In the genomic region with DNA sequence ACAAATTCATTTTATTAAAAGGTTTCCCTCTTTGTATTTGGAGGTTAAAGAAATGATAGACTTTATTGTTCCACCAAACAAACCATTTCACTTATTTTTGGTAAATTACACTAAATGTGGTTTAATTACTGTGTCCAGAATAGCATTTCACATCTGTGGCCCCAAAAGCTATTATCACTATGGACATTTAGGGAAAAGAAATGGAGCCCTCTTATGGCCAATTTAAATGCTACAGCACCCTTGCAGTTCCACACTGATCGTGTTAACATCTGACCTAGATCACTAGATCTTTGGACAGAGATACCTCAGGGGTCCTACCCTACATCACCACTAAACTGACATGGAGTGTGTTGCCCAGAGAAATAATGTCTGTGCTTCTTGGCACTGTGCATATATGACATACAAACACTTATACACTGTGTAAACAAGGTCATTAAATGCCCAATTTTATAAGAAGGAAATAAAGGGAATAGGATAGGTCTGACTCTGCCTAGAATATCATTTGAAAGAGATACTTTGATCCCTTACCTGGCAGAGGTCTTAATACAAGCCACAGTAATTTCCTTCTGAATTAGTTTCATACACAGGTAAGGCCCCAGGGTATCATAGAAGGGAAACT, we compare ENCODE assay signal across 8 cellular contexts.
A peak's percentile ranks its signal among the peaks of the same experiment; 100 is the strongest.
DNase-seq lines count a peak whose midpoint lies in the region; ATAC-seq, FAIRE-seq and TF ChIP-seq lines count a peak whose summit lies in the region.

No MANE protein-coding gene starts in this region.

- no peak for TF ChIP-seq POLR2A in GM12892 (IDR thresholded peaks at IDR 0.05; ENCODE audit: low read depth, low read length)

- no peak for ATAC-seq in HG02852 (IDR thresholded peaks at IDR 0.05; ENCODE audit: unreplicated experiment)

- peak; percentile 30 for FAIRE-seq in GM12892 (lab: Jason Lieb, UNC)

- DNase-seq in AG08396 (ENCODE audit: low spot score) (peak; percentile 26), GM12892 (ENCODE audit: insufficient read length) (no peak), NCI-H128 (lab: John Stamatoyannopoulos, UW; ENCODE audit: unreplicated experiment) (peak; percentile 6), amniotic epithelial cell (ENCODE audit: low read depth) (peak; percentile 35), iris pigment epithelial cell (ENCODE audit: low read depth) (peak; percentile 34), NCI-H2227 (lab: John Stamatoyannopoulos, UW; ENCODE audit: unreplicated experiment) (no peak)
- no peak for DNase-seq in stimulated activated CD4-positive, alpha-beta T cell treated with anti-CD3 and anti-CD28 coated beads, Interleukin-2, amount 100 ng/mL, for 48 hours

Comparison
In these comparisons a context has a peak if more than half of its experiments do, and no peak if none do; other contexts are left out.
1. DNase-seq: peak in AG08396 (single experiment), NCI-H128 (single experiment), amniotic epithelial cell (single experiment) and iris pigment epithelial cell (single experiment); none in GM12892 (single experiment), NCI-H2227 (single experiment) and stimulated activated CD4-positive, alpha-beta T cell treated with anti-CD3 and anti-CD28 coated beads, Interleukin-2, amount 100 ng/mL, for 48 hours (0 of 2).